12 cellular contexts compared by ENCODE assay signal in the genomic region with DNA sequence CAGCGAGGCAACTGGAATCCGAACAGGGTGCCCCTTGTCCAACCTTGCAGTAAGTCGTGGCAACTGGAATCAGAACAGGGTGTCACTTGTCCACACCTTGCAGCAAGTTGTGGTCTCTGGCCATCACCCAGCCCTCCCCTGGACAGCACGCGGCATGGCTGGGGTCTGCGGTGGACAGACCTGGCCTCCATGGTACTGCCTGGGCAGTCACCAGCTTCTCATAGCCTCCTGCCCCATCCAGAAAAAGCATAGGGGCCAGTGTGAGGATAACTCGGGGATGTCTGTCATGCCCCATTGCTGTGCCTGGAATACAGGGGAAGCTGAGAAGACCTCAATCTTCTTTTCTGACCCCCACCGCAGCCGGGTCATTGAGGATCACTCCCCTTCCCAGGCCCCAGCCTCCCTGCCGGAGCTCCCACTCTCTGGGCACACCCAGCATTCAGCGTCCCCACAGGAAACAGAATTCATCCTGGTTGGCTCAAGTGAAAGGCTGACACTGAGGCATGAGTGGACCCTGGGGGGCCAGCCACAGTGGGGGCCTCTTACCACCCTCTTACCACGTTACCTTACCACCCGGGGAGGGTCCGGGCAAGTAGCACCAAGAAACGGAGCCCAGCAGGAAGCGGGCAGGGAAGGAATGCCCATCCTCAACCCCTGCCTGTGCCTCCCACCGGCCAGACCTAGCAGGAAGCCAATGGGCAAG.
DNase-seq lines count a peak whose midpoint lies in the region; ATAC-seq and TF ChIP-seq lines count a peak whose summit lies in the region.
"Had no signal": no experiment of that assay in that cellular context is flagged by ENCODE, and none has a peak within 500 bp of the region (broad histone marks: within the 10 kb centered on the region; RNA-seq: fewer than 3 reads in every experiment).

No MANE protein-coding gene starts in this region.

- intact Hi-C loops in cardiac septum (cut with DNase I): no loop called here
- intact Hi-C loops in right cardiac atrium (cut with DNase I): no loop called here
- intact Hi-C loops in colonic mucosa (cut with DNase I): no loop called here
- intact Hi-C loops in esophagus muscularis mucosa (cut with DNase I): no loop called here

- 87% methylated on average over 17 of the region's 17 CpGs for WGBS in right cardiac atrium
- 88% methylated on average over 10 of the region's 17 CpGs for WGBS in esophagus muscularis mucosa

- no peak overlapping the region for H3K4me3 ChIP-seq in right cardiac atrium (ENCODE audit: low read length)
- H3K4me3 ChIP-seq in colonic mucosa: no peak overlapping the region
- no peak overlapping the region for H3K4me3 ChIP-seq in esophagus muscularis mucosa
- H3K4me3 ChIP-seq: BLaER1 treated with 17β-estradiol and CSF1 and Interleukin-3, amounts not matched to agents 10 nM and 100 nM had no signal

- TF ChIP-seq EP300 in esophagus muscularis mucosa (IDR thresholded peaks at IDR 0.05): no peak

- no peak for ATAC-seq in right cardiac atrium
- no peak for ATAC-seq in GM18502 (IDR thresholded peaks at IDR 0.05; ENCODE audit: poor library complexity, unreplicated experiment)

- H3K27me3 ChIP-seq in right cardiac atrium (ENCODE audit: control insufficient read depth, insufficient read depth) (no peaks in the 10 kb centered on the region), colonic mucosa (no peaks in the 10 kb centered on the region), esophagus muscularis mucosa (peaks cover 0 to 12% (median 0%) of the 10 kb centered on the region in 4 donors)
- H3K27me3 ChIP-seq: BLaER1 treated with 17β-estradiol and CSF1 and Interleukin-3, amounts not matched to agents 10 nM and 100 nM had no signal

- H3K4me1 ChIP-seq in right cardiac atrium (ENCODE audit: control insufficient read depth, insufficient read depth, low read length) (no peaks in the 10 kb centered on the region), colonic mucosa (no peaks in the 10 kb centered on the region), esophagus muscularis mucosa (no peaks in the 10 kb centered on the region)

- H3K27ac ChIP-seq in right cardiac atrium (ENCODE audit: low read length) (no peak overlapping the region), colonic mucosa (no peak overlapping the region), esophagus muscularis mucosa (replicated peaks in 1 of 4) (no peak overlapping the region)
- H3K27ac ChIP-seq: BLaER1 treated with 17β-estradiol and CSF1 and Interleukin-3, amounts not matched to agents 10 nM and 100 nM had no signal

- H3K9ac ChIP-seq in colonic mucosa (ENCODE audit: low read depth in 2 of 2, low read length in 2 of 2): no peak overlapping the region
- H3K9ac ChIP-seq: BLaER1 treated with 17β-estradiol and CSF1 and Interleukin-3, amounts not matched to agents 10 nM and 100 nM had no signal

- H3K36me3 ChIP-seq in colonic mucosa (no peaks in the 10 kb centered on the region), esophagus muscularis mucosa (no peaks in the 10 kb centered on the region)
- H3K36me3 ChIP-seq: BLaER1 treated with 17β-estradiol and CSF1 and Interleukin-3, amounts not matched to agents 10 nM and 100 nM had no signal

- H3K9me3 ChIP-seq in right cardiac atrium (ENCODE audit: control insufficient read depth, low read length): no peaks in the 10 kb centered on the region
- H3K9me3 ChIP-seq in colonic mucosa: no peaks in the 10 kb centered on the region
- H3K9me3 ChIP-seq in esophagus muscularis mucosa: no peaks in the 10 kb centered on the region

- DNase-seq in cardiac septum (ENCODE audit: low spot score) (peak; percentile 64), right cardiac atrium (no peak), colonic mucosa (peak; percentile 12), esophagus muscularis mucosa (ENCODE audit: extremely low spot score) (peak; percentile 84), T1000 (lab: John Stamatoyannopoulos, UW) (no peak), NCI-H2171 (lab: John Stamatoyannopoulos, UW) (no peak)
- DNase-seq: ACHN; Calu3; CD4-positive, alpha-beta T cell; DMS 273 treated with DMSO at 0.1 percent for 48 hours had no signal

- no peak for TF ChIP-seq POLR2A in esophagus muscularis mucosa (IDR thresholded peaks at IDR 0.05; ENCODE audit: low read depth)

- no peak for TF ChIP-seq CTCF in colonic mucosa (IDR thresholded peaks at IDR 0.05)
- TF ChIP-seq CTCF in esophagus muscularis mucosa (IDR thresholded peaks at IDR 0.05): no peak

Comparison
In these comparisons a context has a peak if more than half of its experiments do, and no peak if none do; other contexts are left out.
1. DNase-seq: peak in cardiac septum (single experiment), colonic mucosa (single experiment) and esophagus muscularis mucosa (single experiment); none in right cardiac atrium (0 of 3), T1000 (single experiment) and NCI-H2171 (single experiment).